Comparison of ENCODE assay signal across 2 cellular contexts in genomic region chr6:82995066-82995465, GRCh38.
A peak's percentile ranks its signal among the peaks of the same experiment; 100 is the strongest.
TF ChIP-seq lines count a peak whose summit lies in the region.

No MANE protein-coding gene starts in this region.

TF ChIP-seq in K562, 482 proteins besides CTCF, POLR2A, EP300 and RAD21:
- TF ChIP-seq ZBTB9 (CRISPR knock-in tag; IDR thresholded peaks at IDR 0.05) (no peak), MEF2D (tag; conservative IDR thresholded peaks at IDR 0.05; ENCODE audit: low read depth) (no peak), C11orf30 (IDR thresholded peaks at IDR 0.05; ENCODE audit: low read depth) (0 out of 2 replicates have a peak, but pooled peaks have one; percentile 18), ZNF316 (IDR thresholded peaks at IDR 0.05) (peak; percentile 66), MAFG (tag; conservative IDR thresholded peaks at IDR 0.05) (peak; percentile 28; the same call in 1 of the 2 replicates), SIN3A (IDR thresholded peaks at IDR 0.05; ENCODE audit: borderline replicate concordance in 2 of 2, control insufficient read depth in 1 of 2, low read depth in 2 of 2, low read length in 2 of 2) (no peak), SNAPC5 (CRISPR knock-in tag; IDR thresholded peaks at IDR 0.05) (no peak), MEIS2 (IDR thresholded peaks at IDR 0.05; ENCODE audit: partially characterized antibody) (no peak)

TF ChIP-seq in SK-N-SH, 30 proteins besides CTCF, POLR2A, EP300 and RAD21 (continued from another document):
- TF ChIP-seq ZBTB33 (IDR thresholded peaks at IDR 0.05; ENCODE audit: borderline replicate concordance, low read depth) (no peak), MEF2A (IDR thresholded peaks at IDR 0.05; ENCODE audit: borderline replicate concordance, low read depth) (no peak), FOXM1 (IDR thresholded peaks at IDR 0.05; ENCODE audit: low read depth) (no peak), PBX3 (IDR thresholded peaks at IDR 0.05) (no peak), MXI1 (IDR thresholded peaks at IDR 0.05; ENCODE audit: low read depth, low read length) (no peak), TAF1 (IDR thresholded peaks at IDR 0.05; ENCODE audit: borderline replicate concordance, low read depth, low read length) (no peak)
